In the genomic region with DNA sequence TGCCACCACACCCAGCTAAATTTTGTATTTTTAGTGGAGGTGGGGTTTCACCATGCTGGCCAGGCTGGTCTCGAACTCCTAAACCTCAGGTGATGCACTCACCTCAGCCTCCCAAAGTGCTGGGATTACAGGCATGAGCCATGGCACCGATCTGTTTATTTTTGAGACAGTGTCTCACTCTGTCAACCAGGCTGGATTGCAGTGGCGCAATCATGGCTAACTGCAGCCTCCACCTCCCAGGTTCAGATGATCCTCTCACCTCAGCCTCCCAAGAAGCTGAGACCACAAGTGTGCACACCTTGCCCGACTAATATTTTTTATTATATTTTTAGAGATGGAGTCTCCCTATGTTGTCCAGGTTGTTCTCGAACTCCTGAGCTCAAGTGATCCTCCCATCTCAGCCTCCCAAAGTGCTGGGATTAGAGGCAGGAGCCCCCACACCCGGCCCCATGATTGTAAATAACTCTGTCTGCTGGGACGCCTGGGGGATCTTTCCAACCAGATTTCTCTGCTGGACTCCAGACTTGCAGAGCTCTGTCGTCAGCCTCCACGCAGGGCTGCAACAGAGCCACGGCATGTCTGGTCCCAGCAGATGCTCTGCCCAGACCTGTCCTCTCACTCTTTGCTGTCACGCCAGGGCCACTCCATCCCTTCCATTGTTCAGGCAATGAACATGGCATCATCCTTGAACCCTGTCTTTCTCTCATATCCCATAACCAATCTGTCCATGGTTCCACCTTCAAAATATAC, we compare ENCODE assay signal across 19 cellular contexts.
"Had no signal": no experiment of that assay in that cellular context is flagged by ENCODE, and none has a peak within 500 bp of the region (broad histone marks: within the 10 kb centered on the region; RNA-seq: fewer than 3 reads in every experiment).

No MANE protein-coding gene starts in this region.

- H3K27ac ChIP-seq: esophagus squamous epithelium, prostate gland, right lobe of liver, upper lobe of right lung had no signal

- H3K9ac ChIP-seq: SK-N-SH had no signal

- ATAC-seq: right lobe of liver, upper lobe of right lung had no signal

- H3K4me3 Mint-ChIP-seq: activated B cell treated with CpG ODN at 0.5 μM for 24 hours; activated CD4-positive, alpha-beta T cell treated with anti-CD3 and anti-CD28 coated beads, Interleukin-2, amount 10 ng/mL, durations not matched to agents 7 days and 5 days; activated naive CD4-positive, alpha-beta T cell treated with anti-CD3 and anti-CD28 coated beads, Interleukin-2, amount 50 U/mL, for 24 hours; immature natural killer cell; naive B cell had no signal

- H3K27me3 Mint-ChIP-seq: activated B cell treated with CpG ODN at 0.5 μM for 24 hours; activated CD4-positive, alpha-beta T cell treated with anti-CD3 and anti-CD28 coated beads, Interleukin-2, amount 10 ng/mL, durations not matched to agents 7 days and 5 days; activated naive CD4-positive, alpha-beta T cell treated with anti-CD3 and anti-CD28 coated beads, Interleukin-2, amount 50 U/mL, for 24 hours; naive B cell had no signal

- H3K4me2 ChIP-seq: SK-N-SH had no signal

- H3K27ac Mint-ChIP-seq: activated B cell treated with CpG ODN at 0.5 μM for 24 hours; activated CD4-positive, alpha-beta T cell treated with anti-CD3 and anti-CD28 coated beads, Interleukin-2, amount 10 ng/mL, durations not matched to agents 7 days and 5 days had no signal

- DNase-seq: activated B cell treated with CpG ODN at 0.5 μM for 24 hours; activated CD4-positive, alpha-beta T cell treated with anti-CD3 and anti-CD28 coated beads, Interleukin-2, amount 10 ng/mL, durations not matched to agents 7 days and 5 days; activated CD8-positive, alpha-beta memory T cell treated with anti-CD3 and anti-CD28 coated beads for 24 hours; amygdala; brain microvascular endothelial cell; cerebellar nuclear complex; esophagus squamous epithelium; foreskin fibroblast; glutamatergic neuron; immature natural killer cell; midbrain; naive B cell; SK-N-SH; stimulated activated CD4-positive, alpha-beta T cell treated with anti-CD3 and anti-CD28 coated beads, Interleukin-2, amount 100 ng/mL, for 24 hours; stimulated activated naive CD4-positive, alpha-beta T cell treated with Interleukin-2 at 50 U/mL for 16 hours; upper lobe of right lung had no signal

- H3K27me3 ChIP-seq: brain microvascular endothelial cell, esophagus squamous epithelium, right lobe of liver, upper lobe of right lung had no signal

- H3K4me3 ChIP-seq: esophagus squamous epithelium, prostate gland, right lobe of liver, upper lobe of right lung had no signal

- H3K9me3 ChIP-seq: esophagus squamous epithelium, prostate gland, right lobe of liver, SK-N-SH, upper lobe of right lung had no signal

- H3K36me3 ChIP-seq: esophagus squamous epithelium, prostate gland, right lobe of liver, upper lobe of right lung had no signal

- H3K9me3 Mint-ChIP-seq: activated B cell treated with CpG ODN at 0.5 μM for 24 hours; activated CD4-positive, alpha-beta T cell treated with anti-CD3 and anti-CD28 coated beads, Interleukin-2, amount 10 ng/mL, durations not matched to agents 7 days and 5 days; activated naive CD4-positive, alpha-beta T cell treated with anti-CD3 and anti-CD28 coated beads, Interleukin-2, amount 50 U/mL, for 24 hours; immature natural killer cell had no signal
